Comparison of ENCODE assay signal across 1 cellular context in genomic region chr2:156005999-156006712, GRCh38.
TF ChIP-seq lines count a peak whose summit lies in the region.

No MANE protein-coding gene starts in this region.

TF ChIP-seq in SK-N-SH treated with all-trans-retinoic acid at 6 μM for 48 hours, 23 proteins besides CTCF, POLR2A, EP300 and RAD21 (continued from another document):
- TF ChIP-seq CSRNP3 (CRISPR knock-in tag; IDR thresholded peaks at IDR 0.05), result no peak
- TF ChIP-seq ESRRG (CRISPR knock-in tag; IDR thresholded peaks at IDR 0.05), result no peak
- TF ChIP-seq ZFP30 (CRISPR knock-in tag; IDR thresholded peaks at IDR 0.05), result no peak
- TF ChIP-seq BACH2 (CRISPR knock-in tag; IDR thresholded peaks at IDR 0.05; ENCODE audit: borderline replicate concordance), result no peak
- no peak for TF ChIP-seq TOX (CRISPR knock-in tag; IDR thresholded peaks at IDR 0.05; ENCODE audit: borderline replicate concordance)
TF ChIP-seq in SK-N-SH treated with all-trans-retinoic acid at 6 μM for 48 hours: peak in this region for 0.
